ENCODE assay signal across 1 cellular context in the genomic region with DNA sequence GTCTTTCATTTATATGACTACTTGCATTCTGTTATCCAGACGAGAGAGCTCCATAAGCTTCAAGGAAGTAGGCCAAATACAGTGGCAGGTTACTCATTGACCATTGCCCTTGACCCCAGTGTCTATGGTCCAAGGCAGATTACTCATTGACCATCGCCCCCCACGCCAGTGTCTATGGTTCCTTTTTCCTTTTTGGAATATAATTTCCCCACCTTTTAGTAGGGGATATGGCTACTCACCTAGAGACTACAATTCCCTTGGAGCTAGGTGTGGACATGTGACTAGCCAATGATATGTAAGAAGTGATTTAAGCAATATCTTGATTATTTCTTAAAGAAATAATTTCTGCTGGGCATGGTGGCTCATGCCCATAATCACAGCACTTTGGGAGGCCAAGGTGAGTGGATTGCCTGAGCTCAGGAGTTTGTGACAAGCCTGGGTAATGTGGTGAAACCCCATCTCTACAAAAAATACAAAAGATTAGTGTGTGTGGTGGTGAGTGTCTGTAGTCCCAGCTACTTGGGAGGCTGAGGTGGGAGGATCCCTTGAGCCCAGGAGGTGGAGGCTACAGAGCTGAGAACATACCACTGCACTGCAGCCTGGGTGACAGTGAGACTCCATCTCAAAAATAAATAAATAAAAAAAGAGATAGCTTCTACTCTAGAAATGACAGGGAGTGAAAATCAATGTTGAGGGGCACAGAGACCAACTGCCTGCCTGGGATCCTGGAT.
TF ChIP-seq lines count a peak whose summit lies in the region.

No MANE protein-coding gene starts in this region.

TF ChIP-seq in HepG2, 621 proteins besides CTCF, POLR2A, EP300 and RAD21 (continued from another document):
- TF ChIP-seq, protein P1, sequence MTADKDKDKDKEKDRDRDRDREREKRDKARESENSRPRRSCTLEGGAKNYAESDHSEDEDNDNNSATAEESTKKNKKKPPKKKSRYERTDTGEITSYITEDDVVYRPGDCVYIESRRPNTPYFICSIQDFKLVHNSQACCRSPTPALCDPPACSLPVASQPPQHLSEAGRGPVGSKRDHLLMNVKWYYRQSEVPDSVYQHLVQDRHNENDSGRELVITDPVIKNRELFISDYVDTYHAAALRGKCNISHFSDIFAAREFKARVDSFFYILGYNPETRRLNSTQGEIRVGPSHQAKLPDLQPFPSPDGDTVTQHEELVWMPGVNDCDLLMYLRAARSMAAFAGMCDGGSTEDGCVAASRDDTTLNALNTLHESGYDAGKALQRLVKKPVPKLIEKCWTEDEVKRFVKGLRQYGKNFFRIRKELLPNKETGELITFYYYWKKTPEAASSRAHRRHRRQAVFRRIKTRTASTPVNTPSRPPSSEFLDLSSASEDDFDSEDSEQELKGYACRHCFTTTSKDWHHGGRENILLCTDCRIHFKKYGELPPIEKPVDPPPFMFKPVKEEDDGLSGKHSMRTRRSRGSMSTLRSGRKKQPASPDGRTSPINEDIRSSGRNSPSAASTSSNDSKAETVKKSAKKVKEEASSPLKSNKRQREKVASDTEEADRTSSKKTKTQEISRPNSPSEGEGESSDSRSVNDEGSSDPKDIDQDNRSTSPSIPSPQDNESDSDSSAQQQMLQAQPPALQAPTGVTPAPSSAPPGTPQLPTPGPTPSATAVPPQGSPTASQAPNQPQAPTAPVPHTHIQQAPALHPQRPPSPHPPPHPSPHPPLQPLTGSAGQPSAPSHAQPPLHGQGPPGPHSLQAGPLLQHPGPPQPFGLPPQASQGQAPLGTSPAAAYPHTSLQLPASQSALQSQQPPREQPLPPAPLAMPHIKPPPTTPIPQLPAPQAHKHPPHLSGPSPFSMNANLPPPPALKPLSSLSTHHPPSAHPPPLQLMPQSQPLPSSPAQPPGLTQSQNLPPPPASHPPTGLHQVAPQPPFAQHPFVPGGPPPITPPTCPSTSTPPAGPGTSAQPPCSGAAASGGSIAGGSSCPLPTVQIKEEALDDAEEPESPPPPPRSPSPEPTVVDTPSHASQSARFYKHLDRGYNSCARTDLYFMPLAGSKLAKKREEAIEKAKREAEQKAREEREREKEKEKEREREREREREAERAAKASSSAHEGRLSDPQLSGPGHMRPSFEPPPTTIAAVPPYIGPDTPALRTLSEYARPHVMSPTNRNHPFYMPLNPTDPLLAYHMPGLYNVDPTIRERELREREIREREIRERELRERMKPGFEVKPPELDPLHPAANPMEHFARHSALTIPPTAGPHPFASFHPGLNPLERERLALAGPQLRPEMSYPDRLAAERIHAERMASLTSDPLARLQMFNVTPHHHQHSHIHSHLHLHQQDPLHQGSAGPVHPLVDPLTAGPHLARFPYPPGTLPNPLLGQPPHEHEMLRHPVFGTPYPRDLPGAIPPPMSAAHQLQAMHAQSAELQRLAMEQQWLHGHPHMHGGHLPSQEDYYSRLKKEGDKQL (CRISPR knock-in tag; IDR thresholded peaks at IDR 0.05; ENCODE audit: low read depth): no peak
- peak; percentile 81 for TF ChIP-seq NCOA2 (CRISPR knock-in tag; IDR thresholded peaks at IDR 0.05)
- 0 out of 2 replicates have a peak, but pooled peaks have one; percentile 65 for TF ChIP-seq ESRRA (CRISPR knock-in tag; IDR thresholded peaks at IDR 0.05; ENCODE audit: low read depth)
- TF ChIP-seq ERF (CRISPR knock-in tag; IDR thresholded peaks at IDR 0.05): 0 out of 2 replicates have a peak, but pooled peaks have one; percentile 41
- TF ChIP-seq ZNF10 (CRISPR knock-in tag; IDR thresholded peaks at IDR 0.05; ENCODE audit: borderline replicate concordance, low read depth): no peak
- 0 out of 2 replicates have a peak, but pooled peaks have one; percentile 13 for TF ChIP-seq POGZ (CRISPR knock-in tag; IDR thresholded peaks at IDR 0.05)
- TF ChIP-seq EHMT2 (IDR thresholded peaks at IDR 0.05; ENCODE audit: borderline replicate concordance, low read depth, low read length): peak; percentile 50; the same call in 1 of the 2 replicates
- 0 out of 2 replicates have a peak, but pooled peaks have one; percentile 27 for TF ChIP-seq AHDC1 (CRISPR knock-in tag; IDR thresholded peaks at IDR 0.05; ENCODE audit: borderline replicate concordance)
- TF ChIP-seq PHF21A (CRISPR knock-in tag; IDR thresholded peaks at IDR 0.05): peak; percentile 46; the same call in 1 of the 2 replicates
- TF ChIP-seq GATAD2A (CRISPR knock-in tag; IDR thresholded peaks at IDR 0.05): peak; percentile 63
- TF ChIP-seq ZMYM3 (CRISPR knock-in tag; IDR thresholded peaks at IDR 0.05): peak; percentile 88
- TF ChIP-seq HDAC6 (IDR thresholded peaks at IDR 0.05; ENCODE audit: low read depth, low read length): no peak
- TF ChIP-seq WIZ (CRISPR knock-in tag; IDR thresholded peaks at IDR 0.05): no peak
- TF ChIP-seq, protein P2, sequence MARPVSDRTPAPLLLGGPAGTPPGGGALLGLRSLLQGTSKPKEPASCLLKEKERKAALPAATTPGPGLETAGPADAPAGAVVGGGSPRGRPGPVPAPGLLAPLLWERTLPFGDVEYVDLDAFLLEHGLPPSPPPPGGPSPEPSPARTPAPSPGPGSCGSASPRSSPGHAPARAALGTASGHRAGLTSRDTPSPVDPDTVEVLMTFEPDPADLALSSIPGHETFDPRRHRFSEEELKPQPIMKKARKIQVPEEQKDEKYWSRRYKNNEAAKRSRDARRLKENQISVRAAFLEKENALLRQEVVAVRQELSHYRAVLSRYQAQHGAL (CRISPR knock-in tag; IDR thresholded peaks at IDR 0.05; ENCODE audit: not compliant biosample characterization): no peak
- peak; percentile 64 for TF ChIP-seq SAP130 (CRISPR knock-in tag; IDR thresholded peaks at IDR 0.05; ENCODE audit: low read depth)
- TF ChIP-seq HBP1 (CRISPR knock-in tag; IDR thresholded peaks at IDR 0.05; ENCODE audit: low read depth): no peak
- 0 out of 2 replicates have a peak, but pooled peaks have one; percentile 31 for TF ChIP-seq FOXO1 (CRISPR knock-in tag; IDR thresholded peaks at IDR 0.05)
- TF ChIP-seq, protein P3, sequence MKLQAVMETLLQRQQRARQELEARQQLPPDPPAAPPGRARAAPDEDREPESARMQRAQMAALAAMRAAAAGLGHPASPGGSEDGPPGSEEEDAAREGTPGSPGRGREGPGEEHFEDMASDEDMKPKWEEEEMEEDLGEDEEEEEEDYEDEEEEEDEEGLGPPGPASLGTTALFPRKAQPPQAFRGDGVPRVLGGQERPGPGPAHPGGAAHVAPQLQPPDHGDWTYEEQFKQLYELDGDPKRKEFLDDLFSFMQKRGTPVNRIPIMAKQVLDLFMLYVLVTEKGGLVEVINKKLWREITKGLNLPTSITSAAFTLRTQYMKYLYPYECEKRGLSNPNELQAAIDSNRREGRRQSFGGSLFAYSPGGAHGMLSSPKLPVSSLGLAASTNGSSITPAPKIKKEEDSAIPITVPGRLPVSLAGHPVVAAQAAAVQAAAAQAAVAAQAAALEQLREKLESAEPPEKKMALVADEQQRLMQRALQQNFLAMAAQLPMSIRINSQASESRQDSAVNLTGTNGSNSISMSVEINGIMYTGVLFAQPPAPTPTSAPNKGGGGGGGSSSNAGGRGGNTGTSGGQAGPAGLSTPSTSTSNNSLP (IDR thresholded peaks at IDR 0.05; ENCODE audit: low read depth, low read length): peak; percentile 30; the same call in 1 of the 2 replicates
- no peak for TF ChIP-seq SOX13 (IDR thresholded peaks at IDR 0.05)
- peak in 1 of 2 experiments; percentile 71; a peak in 2 of 4 replicates for TF ChIP-seq SOX13 (CRISPR knock-in tag; conservative IDR thresholded peaks at IDR 0.05 in 1 of 2, IDR thresholded peaks at IDR 0.05 in 1 of 2)
- TF ChIP-seq HNF4A (CRISPR knock-in tag; IDR thresholded peaks at IDR 0.05): peak; percentile 88
- TF ChIP-seq, protein P4, sequence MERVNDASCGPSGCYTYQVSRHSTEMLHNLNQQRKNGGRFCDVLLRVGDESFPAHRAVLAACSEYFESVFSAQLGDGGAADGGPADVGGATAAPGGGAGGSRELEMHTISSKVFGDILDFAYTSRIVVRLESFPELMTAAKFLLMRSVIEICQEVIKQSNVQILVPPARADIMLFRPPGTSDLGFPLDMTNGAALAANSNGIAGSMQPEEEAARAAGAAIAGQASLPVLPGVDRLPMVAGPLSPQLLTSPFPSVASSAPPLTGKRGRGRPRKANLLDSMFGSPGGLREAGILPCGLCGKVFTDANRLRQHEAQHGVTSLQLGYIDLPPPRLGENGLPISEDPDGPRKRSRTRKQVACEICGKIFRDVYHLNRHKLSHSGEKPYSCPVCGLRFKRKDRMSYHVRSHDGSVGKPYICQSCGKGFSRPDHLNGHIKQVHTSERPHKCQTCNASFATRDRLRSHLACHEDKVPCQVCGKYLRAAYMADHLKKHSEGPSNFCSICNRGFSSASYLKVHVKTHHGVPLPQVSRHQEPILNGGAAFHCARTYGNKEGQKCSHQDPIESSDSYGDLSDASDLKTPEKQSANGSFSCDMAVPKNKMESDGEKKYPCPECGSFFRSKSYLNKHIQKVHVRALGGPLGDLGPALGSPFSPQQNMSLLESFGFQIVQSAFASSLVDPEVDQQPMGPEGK (CRISPR knock-in tag; IDR thresholded peaks at IDR 0.05): peak; percentile 63
- TF ChIP-seq ZFP36 (IDR thresholded peaks at IDR 0.05; ENCODE audit: borderline replicate concordance, low read depth, low read length, partially characterized antibody): no peak
- TF ChIP-seq KLF16 (CRISPR knock-in tag; IDR thresholded peaks at IDR 0.05): 0 out of 4 replicates have a peak, but pooled peaks of 1 of the 2 experiments have one; percentile 40
- TF ChIP-seq PAXIP1 (CRISPR knock-in tag; conservative IDR thresholded peaks at IDR 0.05): peak; percentile 93
- TF ChIP-seq BATF2 (CRISPR knock-in tag; IDR thresholded peaks at IDR 0.05): no peak
